8 cellular contexts compared by ENCODE assay signal in genomic region chr18:79395308-79395640, GRCh38. TPM values are rescaled to one million over a fixed set of nuclear protein-coding genes. Genes with fewer than 3 reads are reported as not detected.
DNase-seq lines count a peak whose midpoint lies in the region; ATAC-seq and TF ChIP-seq lines count a peak whose summit lies in the region.

No MANE protein-coding gene starts in this region.

- peaks cover 53% of the 10 kb centered on the region for H4K20me1 ChIP-seq in neural progenitor cell (ENCODE audit: low read depth)

- no peaks in the 10 kb centered on the region for H3K36me3 ChIP-seq in A673 (ENCODE audit: insufficient read depth, low read length, poor library complexity, severe bottlenecking)
- H3K36me3 ChIP-seq in HEK293 (ENCODE audit: control insufficient read depth in 2 of 2, insufficient read depth in 1 of 2, low read length in 2 of 2): no peaks in the 10 kb centered on the region
- H3K36me3 ChIP-seq in neural progenitor cell: no peaks in the 10 kb centered on the region

- H3K9me3 Mint-ChIP-seq in chondrocyte (ENCODE audit: low read depth) (no peaks in the 10 kb centered on the region), neural progenitor cell (peaks cover 2% of the 10 kb centered on the region)

- peaks cover 13% of the 10 kb centered on the region for H3K4me1 Mint-ChIP-seq in chondrocyte (ENCODE audit: low read depth)
- H3K4me1 Mint-ChIP-seq in neural progenitor cell: peaks cover 18% of the 10 kb centered on the region

- CTCF ChIA-PET in A673 (lab: Charles Lee) (no interaction called here), HEK293 (lab: Yijun Ruan, JAX) (no interaction called here)

- ATAC-seq in HG02981 (IDR thresholded peaks at IDR 0.05; ENCODE audit: unreplicated experiment): no peak

- POLR2A ChIA-PET in A673 (lab: Charles Lee; ENCODE audit: low non-redundant PET): no interaction called here
- POLR2A ChIA-PET in HEK293 (lab: Yijun Ruan, JAX): interaction anchor here (1.0 to 1.6 kb wide), 2 partner anchors 32 to 90 kb away, joined by 4 to 5 read pairs; no protein-coding TSS in a partner anchor

- DNase-seq in A673 (ENCODE audit: low spot score) (no peak), chondrocyte (ENCODE audit: low spot score) (peak; percentile 42), neural progenitor cell (ENCODE audit: low spot score) (peak; percentile 33), SKM-1 treated with dmso at 0.1 percent for 144 hours (lab: John Stamatoyannopoulos, UW; ENCODE audit: unreplicated experiment) (no peak), LoVo (ENCODE audit: low spot score) (no peak), cerebellum (ENCODE audit: low spot score) (no peak)

- H3K27me3 ChIP-seq in A673 (replicated peaks; ENCODE audit: insufficient read depth, low read depth, low read length, poor library complexity) (no peaks in the 10 kb centered on the region), neural progenitor cell (peaks cover 100% of the 10 kb centered on the region)

- intact Hi-C loops in A673 (cut with micrococcal nuclease; ENCODE audit: unreplicated experiment): loop anchor here (10.0 kb wide), 1 partner anchor 640 kb away; the partner anchor contains the start of gene RBFA

- H3K9me3 ChIP-seq in A673 (ENCODE audit: low read depth, low read length, poor library complexity, severe bottlenecking) (no peaks in the 10 kb centered on the region), HEK293 (ENCODE audit: control insufficient read depth, insufficient read depth, low read depth, low read length) (no peaks in the 10 kb centered on the region), neural progenitor cell (ENCODE audit: low read depth) (no peaks in the 10 kb centered on the region)

- TF ChIP-seq CTCF in A673 (conservative IDR thresholded peaks at IDR 0.05; ENCODE audit: low read depth, low read length): no peak
- no peak for TF ChIP-seq CTCF in HEK293 (tag by site-specific recombination; IDR thresholded peaks at IDR 0.05)
- TF ChIP-seq CTCF in chondrocyte (IDR thresholded peaks at IDR 0.05): no peak
- TF ChIP-seq CTCF in neural progenitor cell (IDR thresholded peaks at IDR 0.05): no peak

- H3K4me1 ChIP-seq in A673 (ENCODE audit: insufficient read depth, low read length, poor library complexity, severe bottlenecking): peaks cover 16% of the 10 kb centered on the region
- peaks cover 6% of the 10 kb centered on the region; the same call in 1 of the 2 replicates for H3K4me1 ChIP-seq in HEK293 (ENCODE audit: control insufficient read depth, insufficient read depth, low read length)
- peaks cover 16% of the 10 kb centered on the region for H3K4me1 ChIP-seq in neural progenitor cell

- H3K4me3 ChIP-seq in A673 (ENCODE audit: low read depth, low read length, poor library complexity, severe bottlenecking): peak overlapping the region; percentile 53
- no peak overlapping the region for H3K4me3 ChIP-seq in HEK293 (ENCODE audit: low read depth, low read length)
- peak overlapping the region; percentile 46 for H3K4me3 ChIP-seq in neural progenitor cell

- peak overlapping the region; percentile 83 for H3K4me2 ChIP-seq in neural progenitor cell

- peaks cover 35% of the 10 kb centered on the region for H3F3A ChIP-seq in neural progenitor cell (ENCODE audit: low read depth)

- no peaks in the 10 kb centered on the region for H3K36me3 Mint-ChIP-seq in chondrocyte (ENCODE audit: low read depth)
- no peaks in the 10 kb centered on the region for H3K36me3 Mint-ChIP-seq in neural progenitor cell

- no TSS peak for BruUV-seq in A673 (replicated peaks; lab: Mats Ljungman, UMichigan)

- no peak overlapping the region for H3K27ac Mint-ChIP-seq in chondrocyte (ENCODE audit: unreplicated experiment)
- H3K27ac Mint-ChIP-seq in neural progenitor cell: no peak overlapping the region

- H3K4me3 Mint-ChIP-seq in chondrocyte (ENCODE audit: unreplicated experiment): no peak overlapping the region
- H3K4me3 Mint-ChIP-seq in neural progenitor cell: peak overlapping the region; percentile 81

- no peak overlapping the region for H2AFZ ChIP-seq in neural progenitor cell (replicated peaks)

- H3K27me3 Mint-ChIP-seq in chondrocyte (ENCODE audit: low read depth) (no peaks in the 10 kb centered on the region), neural progenitor cell (ENCODE audit: insufficient read depth, low read depth) (peaks cover 53% of the 10 kb centered on the region)

- H3K9ac ChIP-seq in neural progenitor cell: no peak overlapping the region

- H3K79me2 ChIP-seq in neural progenitor cell (ENCODE audit: low read depth): no peaks in the 10 kb centered on the region

- H3K27ac ChIP-seq in A673 (ENCODE audit: low read depth, low read length, poor library complexity, severe bottlenecking) (no peak overlapping the region), HEK293 (ENCODE audit: extremely low read depth, low read depth, low read length) (no peak overlapping the region; the same call in 1 of the 2 replicates), neural progenitor cell (no peak overlapping the region)

TF ChIP-seq in HEK293, 187 proteins besides CTCF, POLR2A, EP300 and RAD21:
- TF ChIP-seq ZNF211 (tag by site-specific recombination; IDR thresholded peaks at IDR 0.05; ENCODE audit: low read depth): no peak
- TF ChIP-seq GLI2 (tag by site-specific recombination; IDR thresholded peaks at IDR 0.05; ENCODE audit: borderline replicate concordance, low read depth): no peak
- TF ChIP-seq ZNF335 (tag by site-specific recombination; conservative IDR thresholded peaks at IDR 0.05): peak; percentile 3; the same call in 1 of the 2 replicates

RNA-seq across cellular contexts. Expression of gene NFATC1, which starts 0.5 kb away (rescaled TPM):
- total RNA-seq in A673 (2021) (10.4 and 13.5 TPM in 2 replicates), chondrocyte (7.1 to 12.5 TPM (median 7.3 TPM) in 3 replicates), neural progenitor cell (ENCODE audit: low replicate concordance) (2.2 and 2.3 TPM in 2 replicates), cerebellum (2.7 TPM)

Comparison
In these comparisons a context has a peak if more than half of its experiments do, and no peak if none do; other contexts are left out.
1. DNase-seq: peak in chondrocyte (single experiment) and neural progenitor cell (single experiment); none in A673 (single experiment), SKM-1 treated with dmso at 0.1 percent for 144 hours (single experiment), LoVo (single experiment) and cerebellum (single experiment).